Comparison of ENCODE assay signal across 1 cellular context in genomic region chr4:41428205-41428940, GRCh38.
TF ChIP-seq lines count a peak whose summit lies in the region.

No MANE protein-coding gene starts in this region.

TF ChIP-seq in endothelial cell of umbilical vein, 7 proteins besides CTCF, POLR2A, EP300 and RAD21 (continued from another document):
- TF ChIP-seq POLR2AphosphoS5 (IDR thresholded peaks at IDR 0.05; ENCODE audit: insufficient read depth, low read depth, low read length) (no peak), GATA2 (IDR thresholded peaks at IDR 0.05; ENCODE audit: insufficient read depth, insufficient read length, low read depth, low read length) (no peak)
